ENCODE assay signal across 8 cellular contexts in genomic region chr11:3849297-3849874, GRCh38. TPM values are rescaled to one million over a fixed set of nuclear protein-coding genes. Genes with fewer than 3 reads are reported as not detected.
DNase-seq lines count a peak whose midpoint lies in the region; ATAC-seq, FAIRE-seq and TF ChIP-seq lines count a peak whose summit lies in the region.

No MANE protein-coding gene starts in this region.

- no TSS peak for BruUV-seq in OCI-LY7 (replicated peaks; lab: Mats Ljungman, UMichigan)

- peak overlapping the region in 1 of 2 donors; percentile 10 for H3K9ac ChIP-seq in kidney (ENCODE audit: low read length in 2 of 2)

- H3K9me3 ChIP-seq in HEK293 (ENCODE audit: control insufficient read depth, insufficient read depth, low read depth, low read length) = no peaks in the 10 kb centered on the region
- no peaks in the 10 kb centered on the region for H3K9me3 ChIP-seq in OCI-LY7 (ENCODE audit: low read length)
- H3K9me3 ChIP-seq in kidney (ENCODE audit: control insufficient read depth in 1 of 2, low read length in 2 of 2) = no peaks in the 10 kb centered on the region
- no peaks in the 10 kb centered on the region for H3K9me3 ChIP-seq in tibial artery

- CTCF ChIA-PET in HEK293 (lab: Yijun Ruan, JAX) (interaction anchor here (0.7 to 19.6 kb wide), 51 partner anchors 8 to 1732 kb away, joined by 3 to 589 read pairs (median 4); partner anchors contain the start of gene RHOG), OCI-LY7 (lab: Charles Lee; ENCODE audit: unreplicated experiment) (interaction anchor here (0.7 to 4.7 kb wide), 6 partner anchors 8 to 223 kb away, joined by 3 to 36 read pairs (median 4); partner anchors contain the start of gene RHOG)

- H2AFZ ChIP-seq in OCI-LY7 (ENCODE audit: low read length) = no peak overlapping the region

- ATAC-seq in GM19395 (IDR thresholded peaks at IDR 0.05; ENCODE audit: unreplicated experiment) = no peak
- no peak for ATAC-seq in GM21360 (IDR thresholded peaks at IDR 0.05; ENCODE audit: unreplicated experiment)

- TF ChIP-seq CTCF in HEK293 (tag by site-specific recombination; IDR thresholded peaks at IDR 0.05) (no peak), OCI-LY7 (conservative IDR thresholded peaks at IDR 0.05; ENCODE audit: low read length) (peak; percentile 91), astrocyte of the spinal cord (IDR thresholded peaks at IDR 0.05; ENCODE audit: low read depth, low read length) (peak; percentile 74), kidney (IDR thresholded peaks at IDR 0.05; ENCODE audit: borderline replicate concordance, extremely low read depth, insufficient read depth) (peak; percentile 60), tibial artery (IDR thresholded peaks at IDR 0.05) (peak; percentile 67 to 68)

- H3K27ac ChIP-seq in HEK293 (ENCODE audit: extremely low read depth, low read depth, low read length) (no peak overlapping the region), OCI-LY7 (ENCODE audit: low read depth, low read length, poor library complexity, severe bottlenecking) (no peak overlapping the region), kidney (ENCODE audit: low read depth in 2 of 2, low read length in 2 of 2) (no peak overlapping the region), tibial artery (no peak overlapping the region)

- in situ Hi-C loops in astrocyte of the spinal cord (cut with HindIII; ENCODE audit: low sequenced_read_pairs) = no loop called here

- no peaks in the 10 kb centered on the region for H3K27me3 ChIP-seq in tibial artery

- intact Hi-C loops in OCI-LY7 (cut with micrococcal nuclease; ENCODE audit: unreplicated experiment) = loop anchor here (1.0 kb wide), 1 partner anchor 223 kb away; no protein-coding TSS in a partner anchor
- intact Hi-C loops in kidney (cut with DNase I) = no loop called here
- intact Hi-C loops in tibial artery (cut with DNase I; ENCODE audit: low total_unique reads) = no loop called here

- H3K4me3 ChIP-seq in HEK293 (ENCODE audit: low read depth, low read length) = no peak overlapping the region
- no peak overlapping the region for H3K4me3 ChIP-seq in OCI-LY7 (ENCODE audit: low read depth, low read length, poor library complexity, severe bottlenecking)
- no peak overlapping the region for H3K4me3 ChIP-seq in astrocyte of the spinal cord (ENCODE audit: low read depth, low read length)
- H3K4me3 ChIP-seq in kidney (ENCODE audit: low read length in 2 of 2) = no peak overlapping the region
- H3K4me3 ChIP-seq in tibial artery = no peak overlapping the region

- FAIRE-seq in kidney (lab: Jason Lieb, UNC) = peak; percentile 41

- H3K4me2 ChIP-seq in OCI-LY7 (ENCODE audit: low read length) = no peak overlapping the region

- no peaks in the 10 kb centered on the region for H3K36me3 ChIP-seq in HEK293 (ENCODE audit: control insufficient read depth in 2 of 2, insufficient read depth in 1 of 2, low read length in 2 of 2)
- H3K36me3 ChIP-seq in OCI-LY7 (ENCODE audit: insufficient read depth, low read length) = no peaks in the 10 kb centered on the region
- H3K36me3 ChIP-seq in kidney (ENCODE audit: control insufficient read depth in 1 of 2, insufficient read depth in 2 of 2, low read length in 2 of 2) = no peaks in the 10 kb centered on the region
- H3K36me3 ChIP-seq in tibial artery = no peaks in the 10 kb centered on the region

- POLR2A ChIA-PET in HEK293 (lab: Yijun Ruan, JAX) (interaction anchor here (0.6 to 1.0 kb wide), 3 partner anchors 9 to 23 kb away, joined by 3 to 7 read pairs (median 4); no protein-coding TSS in a partner anchor), OCI-LY7 (lab: Charles Lee) (interaction anchor here (0.6 to 3.7 kb wide), 7 partner anchors 8 to 232 kb away, joined by 3 to 21 read pairs (median 4); partner anchors contain the start of gene RHOG)

- no peaks in the 10 kb centered on the region for H4K20me1 ChIP-seq in OCI-LY7 (ENCODE audit: insufficient read depth, low read length)

- H3K79me2 ChIP-seq in OCI-LY7 (ENCODE audit: insufficient read depth, low read depth, low read length) = no peaks in the 10 kb centered on the region

- H3K9me2 ChIP-seq in OCI-LY7 (ENCODE audit: insufficient read depth, low read length) = no peaks in the 10 kb centered on the region

- DNase-seq in DMS53 treated with DMSO at 0.1 percent for 48 hours (lab: John Stamatoyannopoulos, UW; ENCODE audit: unreplicated experiment) (peak; percentile 19), OCI-LY7 (ENCODE audit: low spot score) (peak; percentile 69), astrocyte of the spinal cord (ENCODE audit: low read depth, low spot score) (peak; percentile 48), kidney (no peak), tibial artery (no peak)

- H3K4me1 ChIP-seq in HEK293 (ENCODE audit: control insufficient read depth, insufficient read depth, low read length) (no peaks in the 10 kb centered on the region), OCI-LY7 (ENCODE audit: insufficient read depth, low read length, poor library complexity, severe bottlenecking) (peaks cover 20% of the 10 kb centered on the region), kidney (ENCODE audit: control insufficient read depth in 1 of 2, insufficient read depth in 1 of 2, low read depth in 1 of 2, low read length in 2 of 2) (peaks cover 0 to 1% of the 10 kb centered on the region in 2 donors), tibial artery (peaks cover 0 to 5% (median 1%) of the 10 kb centered on the region in 4 donors)

TF ChIP-seq in HEK293, 187 proteins besides CTCF, POLR2A, EP300 and RAD21:
- TF ChIP-seq ZNF843 (tag by site-specific recombination; IDR thresholded peaks at IDR 0.05) = no peak
- TF ChIP-seq ZNF558 (tag by site-specific recombination; IDR thresholded peaks at IDR 0.05) = no peak
- no peak for TF ChIP-seq SETDB1 (IDR thresholded peaks at IDR 0.05; ENCODE audit: insufficient read length, low read length)
- TF ChIP-seq ZBTB48 (tag by site-specific recombination; IDR thresholded peaks at IDR 0.05) = no peak
- TF ChIP-seq PRDM1 (tag by site-specific recombination; IDR thresholded peaks at IDR 0.05) = peak; percentile 45; the same call in 1 of the 2 replicates
- no peak for TF ChIP-seq ZNF473 (tag by site-specific recombination; IDR thresholded peaks at IDR 0.05)
- TF ChIP-seq ZNF654 (tag by site-specific recombination; IDR thresholded peaks at IDR 0.05; ENCODE audit: low read depth) = peak; percentile 35
- TF ChIP-seq ZNF398 (tag by site-specific recombination; IDR thresholded peaks at IDR 0.05) = no peak
- no peak for TF ChIP-seq ZBTB44 (tag by site-specific recombination; IDR thresholded peaks at IDR 0.05)
TF ChIP-seq in HEK293: peak in this region for 2.

RNA-seq across cellular contexts. Expression of gene STIM1, which starts 6.1 kb away (rescaled TPM):
- total RNA-seq in OCI-LY7 (2014; rRNA removed; shearing (Covaris generic)) = 20.9 and 21.0 TPM in 2 replicates
- total RNA-seq in OCI-LY7 (2022) = 49.1 and 55.4 TPM in 2 replicates
- 68.0 TPM for total RNA-seq in kidney
- polyA plus RNA-seq in kidney (ENCODE audit: insufficient read depth, low read depth, low replicate concordance) = 15.7 TPM

RNA-seq across cellular contexts. Expression of gene RHOG, which starts 8.6 kb away (rescaled TPM):
- total RNA-seq in OCI-LY7 (2014; rRNA removed; shearing (Covaris generic)) = 20.9 and 26.2 TPM in 2 replicates
- total RNA-seq in OCI-LY7 (2022) (54.8 and 57.8 TPM in 2 replicates), kidney (56.0 TPM)
- polyA plus RNA-seq in kidney (ENCODE audit: insufficient read depth, low read depth, low replicate concordance) = 43.1 TPM

RNA-seq across cellular contexts. Expression of gene PGAP2, which starts 41.0 kb away (rescaled TPM):
- total RNA-seq in OCI-LY7 (2014; rRNA removed; shearing (Covaris generic)) = 15.1 and 23.9 TPM in 2 replicates
- total RNA-seq in OCI-LY7 (2022) (44.0 and 47.9 TPM in 2 replicates), kidney (19.5 TPM)
- 17.5 TPM for polyA plus RNA-seq in kidney (ENCODE audit: insufficient read depth, low read depth, low replicate concordance)

RNA-seq across cellular contexts. Expression of gene NUP98, which starts 52.0 kb away (rescaled TPM):
- 83.9 and 102 TPM in 2 replicates for total RNA-seq in OCI-LY7 (2014; rRNA removed; shearing (Covaris generic))
- total RNA-seq in OCI-LY7 (2022) (112 and 115 TPM in 2 replicates), kidney (67.6 TPM)
- 23.8 TPM for polyA plus RNA-seq in kidney (ENCODE audit: insufficient read depth, low read depth, low replicate concordance)

Comparison
In these comparisons a context has a peak if more than half of its experiments do, and no peak if none do; other contexts are left out.
1. DNase-seq: peak in DMS53 treated with DMSO at 0.1 percent for 48 hours (single experiment), OCI-LY7 (single experiment) and astrocyte of the spinal cord (single experiment); none in kidney (single experiment) and tibial artery (0 of 2).